Comparison of ENCODE assay signal across 1 cellular context in the genomic region with DNA sequence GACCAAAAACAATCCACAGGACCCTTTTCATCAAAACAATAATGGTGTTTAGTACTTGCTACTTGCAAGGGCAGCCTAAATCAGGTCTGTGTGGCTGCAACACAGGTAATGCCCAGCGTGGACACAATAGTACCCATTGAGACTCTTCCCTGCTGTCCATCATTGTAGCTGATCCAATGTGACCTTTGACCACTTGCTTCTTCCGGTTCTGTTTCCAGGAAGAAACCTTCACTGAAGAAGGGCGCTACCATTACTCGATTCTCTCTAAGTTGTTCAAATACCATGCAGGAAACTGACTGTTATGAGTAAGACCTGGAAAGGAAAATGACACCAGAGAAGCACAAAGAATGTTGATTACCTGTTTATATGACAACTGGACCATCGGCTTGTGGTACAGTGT.
TF ChIP-seq lines count a peak whose summit lies in the region.

No MANE protein-coding gene starts in this region.

TF ChIP-seq in HepG2, 621 proteins besides CTCF, POLR2A, EP300 and RAD21 (continued from another document):
- TF ChIP-seq, protein P1, sequence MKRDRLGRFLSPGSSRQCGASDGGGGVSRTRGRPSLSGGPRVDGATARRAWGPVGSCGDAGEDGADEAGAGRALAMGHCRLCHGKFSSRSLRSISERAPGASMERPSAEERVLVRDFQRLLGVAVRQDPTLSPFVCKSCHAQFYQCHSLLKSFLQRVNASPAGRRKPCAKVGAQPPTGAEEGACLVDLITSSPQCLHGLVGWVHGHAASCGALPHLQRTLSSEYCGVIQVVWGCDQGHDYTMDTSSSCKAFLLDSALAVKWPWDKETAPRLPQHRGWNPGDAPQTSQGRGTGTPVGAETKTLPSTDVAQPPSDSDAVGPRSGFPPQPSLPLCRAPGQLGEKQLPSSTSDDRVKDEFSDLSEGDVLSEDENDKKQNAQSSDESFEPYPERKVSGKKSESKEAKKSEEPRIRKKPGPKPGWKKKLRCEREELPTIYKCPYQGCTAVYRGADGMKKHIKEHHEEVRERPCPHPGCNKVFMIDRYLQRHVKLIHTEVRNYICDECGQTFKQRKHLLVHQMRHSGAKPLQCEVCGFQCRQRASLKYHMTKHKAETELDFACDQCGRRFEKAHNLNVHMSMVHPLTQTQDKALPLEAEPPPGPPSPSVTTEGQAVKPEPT (CRISPR knock-in tag; IDR thresholded peaks at IDR 0.05; ENCODE audit: low read depth) = no peak
- TF ChIP-seq ZNF510 (CRISPR knock-in tag; IDR thresholded peaks at IDR 0.05; ENCODE audit: low read depth) (no peak), GABPB1 (CRISPR knock-in tag; IDR thresholded peaks at IDR 0.05) (peak; percentile 17; the same call in 1 of the 2 replicates), GABPA (IDR thresholded peaks at IDR 0.05; ENCODE audit: low read depth, low read length) (no peak), GABPA (CRISPR knock-in tag; IDR thresholded peaks at IDR 0.05; ENCODE audit: low read depth) (peak; percentile 50; the same call in 1 of the 2 replicates), ZNF644 (CRISPR knock-in tag; IDR thresholded peaks at IDR 0.05; ENCODE audit: low read depth) (peak; percentile 64; the same call in 1 of the 2 replicates)
TF ChIP-seq in HepG2: peak in this region for 9.
